In the genomic region with DNA sequence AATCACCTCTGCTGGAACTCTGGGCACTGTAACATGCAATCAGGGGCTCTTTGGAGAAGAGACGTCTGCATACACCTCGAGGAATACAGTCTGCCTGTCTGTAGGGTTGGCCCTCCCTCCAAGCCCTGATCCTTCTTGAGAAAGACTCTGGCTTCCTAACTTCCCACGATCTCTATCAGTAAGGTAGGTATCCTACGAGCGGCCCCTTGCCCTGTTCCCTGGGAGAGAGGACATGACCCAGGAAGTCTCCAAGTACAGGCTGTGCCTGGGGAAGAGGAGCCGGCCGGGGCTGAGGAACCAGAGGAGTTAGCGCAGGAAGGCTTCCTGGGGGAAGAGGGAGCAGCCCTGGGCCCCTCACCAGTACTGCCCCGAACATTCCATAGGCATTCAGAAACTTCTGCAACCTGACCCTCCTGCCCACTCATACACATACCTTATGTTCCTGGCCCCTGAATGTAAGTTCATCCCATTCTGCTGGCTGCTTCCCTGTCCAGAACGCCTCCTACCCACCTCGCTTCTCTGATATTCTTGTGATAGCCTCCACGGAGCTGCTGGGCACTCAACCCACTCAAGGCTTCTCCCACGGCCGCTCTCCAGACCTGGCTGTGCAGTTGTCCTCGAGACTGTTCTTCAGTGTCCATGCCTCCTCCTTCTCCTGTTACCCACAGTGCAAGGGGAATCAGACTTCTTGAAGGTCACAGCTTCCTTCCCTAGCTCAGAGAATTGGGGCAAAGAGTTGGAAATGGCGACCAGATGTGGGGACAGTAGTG, we compare ENCODE assay signal across 25 cellular contexts.
DNase-seq lines count a peak whose midpoint lies in the region; ATAC-seq, FAIRE-seq and TF ChIP-seq lines count a peak whose summit lies in the region.
"Had no signal": no experiment of that assay in that cellular context is flagged by ENCODE, and none has a peak within 500 bp of the region (broad histone marks: within the 10 kb centered on the region; RNA-seq: fewer than 3 reads in every experiment).

No MANE protein-coding gene starts in this region.

- H2AFZ ChIP-seq in keratinocyte (ENCODE audit: control insufficient read depth, low read length) = no peak overlapping the region

- H3K9me1 ChIP-seq in keratinocyte (ENCODE audit: control insufficient read depth, extremely low read depth, insufficient read depth, low read length) = no peaks in the 10 kb centered on the region

- FAIRE-seq in keratinocyte (lab: Jason Lieb, UNC) = no peak
- FAIRE-seq: G401.6 had no signal

- H3K36me3 ChIP-seq in RWPE2 (ENCODE audit: low read depth) = no peaks in the 10 kb centered on the region
- no peaks in the 10 kb centered on the region for H3K36me3 ChIP-seq in keratinocyte (ENCODE audit: control insufficient read depth in 2 of 2, extremely low read depth in 1 of 2, insufficient read depth in 2 of 2, low read length in 2 of 2)
- H3K36me3 ChIP-seq: brain microvascular endothelial cell, heart left ventricle, thoracic aorta had no signal

- no peaks in the 10 kb centered on the region for H3K79me2 ChIP-seq in keratinocyte (ENCODE audit: control insufficient read depth, insufficient read depth, low read length)

- in situ Hi-C loops in GM13976 (cut with MboI; ENCODE audit: low sequenced_read_pairs, unreplicated experiment) = no loop called here

- H3K4me3 ChIP-seq in RWPE2 (ENCODE audit: severe bottlenecking) (no peak overlapping the region), keratinocyte (ENCODE audit: control insufficient read depth in 2 of 3, extremely low read depth in 1 of 3, insufficient read depth in 2 of 3, low read depth in 1 of 3, low read length in 3 of 3) (no peak overlapping the region), skin epidermis (no peak overlapping the region)
- H3K4me3 ChIP-seq: heart left ventricle, thoracic aorta had no signal

- no peak overlapping the region for H3K9ac ChIP-seq in keratinocyte (ENCODE audit: control insufficient read depth, extremely low read depth, insufficient read depth, low read length)

- H3K27ac ChIP-seq in RWPE2 (ENCODE audit: poor library complexity, severe bottlenecking) (peak overlapping the region; percentile 80), keratinocyte (ENCODE audit: control insufficient read depth, insufficient read depth, low read length) (peak overlapping the region; percentile 45), skin epidermis (peak overlapping the region in 13 of 21 experiments; percentile 1 to 81 (median 47))
- H3K27ac ChIP-seq: brain microvascular endothelial cell, heart left ventricle, thoracic aorta, VCaP had no signal

- dilution Hi-C loops in keratinocyte (cut with MboI; ENCODE audit: extremely low pct_ligation_motif_present, low sequenced_read_pairs) = no loop called here

- H3K27me3 ChIP-seq in RWPE2 (ENCODE audit: insufficient read depth, poor library complexity, severe bottlenecking) (no peaks in the 10 kb centered on the region), keratinocyte (ENCODE audit: control insufficient read depth, extremely low read depth, insufficient read depth, low read length) (no peaks in the 10 kb centered on the region)
- H3K27me3 ChIP-seq: brain microvascular endothelial cell had no signal

- peak overlapping the region; percentile 22 for H3K4me2 ChIP-seq in keratinocyte (ENCODE audit: control insufficient read depth, extremely low read depth, insufficient read depth, low read depth, low read length)

- H3K4me1 ChIP-seq in RWPE2 (ENCODE audit: insufficient read depth, poor library complexity, severe bottlenecking) = peaks cover 35% of the 10 kb centered on the region
- H3K4me1 ChIP-seq in keratinocyte (ENCODE audit: control insufficient read depth, extremely low read depth, insufficient read depth, low read length) = peaks cover 58% of the 10 kb centered on the region
- H3K4me1 ChIP-seq: heart left ventricle had no signal

- H3K9me3 ChIP-seq in RWPE2 (ENCODE audit: severe bottlenecking) (no peaks in the 10 kb centered on the region), keratinocyte (ENCODE audit: control insufficient read depth, low read depth, low read length) (no peaks in the 10 kb centered on the region)
- H3K9me3 ChIP-seq: heart left ventricle, thoracic aorta had no signal

- ATAC-seq in RWPE2 (ENCODE audit: low read depth) = no peak
- ATAC-seq in GM19467 (IDR thresholded peaks at IDR 0.05; ENCODE audit: unreplicated experiment) = no peak
- ATAC-seq: activated T-cell treated with anti-CD3 and anti-CD28 coated beads, Interleukin-2, amount 50 U/mL, for 72 hours; heart left ventricle; Right ventricle myocardium inferior had no signal

- DNase-seq in GM13976 (ENCODE audit: low spot score) (peak; percentile 5), RWPE2 (ENCODE audit: low spot score) (peak; percentile 30), keratinocyte (ENCODE audit: low read depth, low spot score) (no peak), NCI-H1417 (lab: John Stamatoyannopoulos, UW) (no peak)
- DNase-seq in activated T-cell treated with anti-CD3 and anti-CD28 coated beads, Interleukin-2, amount 50 U/mL, for 1 hour = no peak
- DNase-seq: activated CD4-positive, alpha-beta T cell treated with anti-CD3 and anti-CD28 coated beads for 48 hours; activated naive CD4-positive, alpha-beta T cell treated with Interleukin-2 at 50 U/mL for 16 hours; activated T-cell treated with anti-CD3 and anti-CD28 coated beads, Interleukin-2, amount 50 U/mL, for 72 hours; brain microvascular endothelial cell; DMS53; effector memory CD4-positive, alpha-beta T cell; erythroblast; heart left ventricle; HFFc6; MV-4-11; NCI-H524; stimulated activated CD4-positive, alpha-beta T cell treated with anti-CD3 and anti-CD28 coated beads, Interleukin-15, amount 100 ng/mL, for 24 hours; stimulated activated naive CD4-positive, alpha-beta T cell treated with Interleukin-2 at 50 U/mL for 16 hours; T-helper 9 cell had no signal

- TF ChIP-seq CTCF in GM13976 (IDR thresholded peaks at IDR 0.05; ENCODE audit: borderline replicate concordance, control extremely low read depth, extremely low read depth, insufficient read depth, missing control alignments) = no peak
- TF ChIP-seq CTCF in RWPE2 (IDR thresholded peaks at IDR 0.05; ENCODE audit: poor library complexity, severe bottlenecking) = no peak
- TF ChIP-seq CTCF in keratinocyte (optimal IDR thresholded peaks at IDR 0.05 in 1 of 3, IDR thresholded peaks at IDR 0.05 in 1 of 3, conservative IDR thresholded peaks at IDR 0.05 in 1 of 3; ENCODE audit: extremely low read depth in 1 of 3, insufficient read depth in 2 of 3, low read length in 3 of 3) = no peak

- no peaks in the 10 kb centered on the region for H4K20me1 ChIP-seq in keratinocyte (ENCODE audit: control insufficient read depth, extremely low read depth, insufficient read depth, low read length)

Comparison
In these comparisons a context has a peak if more than half of its experiments do, and no peak if none do; other contexts are left out.
1. DNase-seq: peak in GM13976 (single experiment) and RWPE2 (single experiment); none in keratinocyte (single experiment), NCI-H1417 (0 of 3) and activated T-cell treated with anti-CD3 and anti-CD28 coated beads, Interleukin-2, amount 50 U/mL, for 1 hour (single experiment).
2. Peak in every context shown above with its lines, with median percentiles within 50 percentile points of each other: H3K27ac ChIP-seq.